ENCODE assay signal across 11 cellular contexts in genomic region chr21:37005548-37006242, GRCh38. TPM values are rescaled to one million over a fixed set of nuclear protein-coding genes. Genes with fewer than 3 reads are reported as not detected.
A peak's percentile ranks its signal among the peaks of the same experiment; 100 is the strongest.
DNase-seq lines count a peak whose midpoint lies in the region; ATAC-seq and TF ChIP-seq lines count a peak whose summit lies in the region.
"Had no signal": no experiment of that assay in that cellular context is flagged by ENCODE, and none has a peak within 500 bp of the region (broad histone marks: within the 10 kb centered on the region; RNA-seq: fewer than 3 reads in every experiment).

No MANE protein-coding gene starts in this region.

- peaks cover 3 to 9% of the 10 kb centered on the region in 2 donors for H3K27me3 ChIP-seq in breast epithelium
- peaks cover 18% of the 10 kb centered on the region for H3K27me3 ChIP-seq in endodermal cell (ENCODE audit: control insufficient read depth, insufficient read depth, low read length, poor library complexity, severe bottlenecking)

- H3K27ac ChIP-seq in breast epithelium (no peak overlapping the region), endodermal cell (ENCODE audit: low read depth, low read length) (no peak overlapping the region)
- H3K27ac ChIP-seq: C4-2B had no signal

- WGBS in endodermal cell (ENCODE audit: insufficient coverage in 1 of 2, insufficient read length in 1 of 2), 2 experiments = 41 to 49% methylated on average over 36 to 58 of the region's 58 CpGs

- H3K9ac ChIP-seq in endodermal cell (ENCODE audit: extremely low read depth, low read length, poor library complexity, severe bottlenecking) = no peak overlapping the region

- CTCF ChIA-PET in MCF 10A (lab: Yijun Ruan, JAX) = interaction anchor here (0.9 kb wide), 1 partner anchor 14 kb away, joined by 3 read pairs; no protein-coding TSS in a partner anchor

- DNase-seq in breast epithelium (ENCODE audit: low spot score in 2 of 2) (no peak), MCF 10A (ENCODE audit: unreplicated experiment) (no peak), endodermal cell (no peak), mesenteric fat pad (ENCODE audit: low spot score) (peak; percentile 84), type B pancreatic cell (ENCODE audit: extremely low spot score, unreplicated experiment) (no peak), globus pallidus (ENCODE audit: low spot score) (no peak)
- DNase-seq: midbrain, NCI-H1694 treated with DMSO at 0.1 percent for 48 hours had no signal

- H3K27me3 Mint-ChIP-seq in MCF 10A (ENCODE audit: insufficient read depth, unreplicated experiment) (no peaks in the 10 kb centered on the region), endodermal cell (ENCODE audit: insufficient read depth) (peaks cover 53% of the 10 kb centered on the region), type B pancreatic cell (peaks cover 42% of the 10 kb centered on the region)

- ATAC-seq in HG03378 (IDR thresholded peaks at IDR 0.05; ENCODE audit: unreplicated experiment) (no peak), HG02840 (IDR thresholded peaks at IDR 0.05; ENCODE audit: low FRiP score, unreplicated experiment) (no peak)

- H3K9me3 ChIP-seq in breast epithelium (no peaks in the 10 kb centered on the region), endodermal cell (ENCODE audit: control insufficient read depth, low read length) (no peaks in the 10 kb centered on the region)

- no peaks in the 10 kb centered on the region for H3K9me3 Mint-ChIP-seq in MCF 10A (ENCODE audit: unreplicated experiment)
- H3K9me3 Mint-ChIP-seq in endodermal cell = no peaks in the 10 kb centered on the region
- H3K9me3 Mint-ChIP-seq in type B pancreatic cell = no peaks in the 10 kb centered on the region

- no peak for TF ChIP-seq POLR2A in breast epithelium (IDR thresholded peaks at IDR 0.05)

- H3K4me1 ChIP-seq in breast epithelium = peaks cover 0 to 4% of the 10 kb centered on the region in 2 donors
- no peaks in the 10 kb centered on the region for H3K4me1 ChIP-seq in endodermal cell (ENCODE audit: control insufficient read depth, insufficient read depth, low read length)

- no peak overlapping the region for H3K4me3 Mint-ChIP-seq in MCF 10A (ENCODE audit: unreplicated experiment)
- H3K4me3 Mint-ChIP-seq in endodermal cell = peak overlapping the region; percentile 63
- H3K4me3 Mint-ChIP-seq in type B pancreatic cell = peak overlapping the region; percentile 59

- BruUV-seq in MCF 10A (replicated peaks; lab: Mats Ljungman, UMichigan) = no TSS peak

- H3K36me3 Mint-ChIP-seq in MCF 10A (ENCODE audit: insufficient read depth, unreplicated experiment) (no peaks in the 10 kb centered on the region), endodermal cell (ENCODE audit: low read depth) (no peaks in the 10 kb centered on the region), type B pancreatic cell (no peaks in the 10 kb centered on the region)

- no peak overlapping the region for H3K27ac Mint-ChIP-seq in MCF 10A (ENCODE audit: low read depth, unreplicated experiment)
- no peak overlapping the region for H3K27ac Mint-ChIP-seq in endodermal cell
- no peak overlapping the region for H3K27ac Mint-ChIP-seq in type B pancreatic cell

- H3K36me3 ChIP-seq in breast epithelium = no peaks in the 10 kb centered on the region
- peaks cover 5% of the 10 kb centered on the region for H3K36me3 ChIP-seq in endodermal cell (ENCODE audit: control insufficient read depth, insufficient read depth, low read length)

- H3K4me3 ChIP-seq in breast epithelium = peak overlapping the region; percentile 36 to 81 (median 58)
- H3K4me3 ChIP-seq in endodermal cell (ENCODE audit: low read length) = peak overlapping the region; percentile 80

- POLR2A ChIA-PET in MCF 10A (lab: Yijun Ruan, JAX) = no interaction called here

- intact Hi-C loops in breast epithelium (cut with DNase I; ENCODE audit: low total_unique reads) (no loop called here), MCF 10A (cut with micrococcal nuclease) (no loop called here)

- H3K4me1 Mint-ChIP-seq in MCF 10A (ENCODE audit: insufficient read depth, unreplicated experiment) (no peaks in the 10 kb centered on the region), endodermal cell (peaks cover 13% of the 10 kb centered on the region), type B pancreatic cell (ENCODE audit: unreplicated experiment) (peaks cover 13% of the 10 kb centered on the region)

- TF ChIP-seq CTCF in breast epithelium (IDR thresholded peaks at IDR 0.05) (no peak), MCF 10A (IDR thresholded peaks at IDR 0.05; ENCODE audit: unreplicated experiment) (no peak), endodermal cell (conservative IDR thresholded peaks at IDR 0.05) (no peak), type B pancreatic cell (conservative IDR thresholded peaks at IDR 0.05) (no peak)

RNA-seq across cellular contexts. Expression of gene RIPPLY3, which starts 0.8 kb away (rescaled TPM):
- total RNA-seq in breast epithelium (under 1 TPM in 2 of 3 donors, not detected in 1; 0.16 to 0.44 TPM), MCF 10A (2022) (not detected in 2 replicates), endodermal cell (10 to 100 TPM; 15.6 to 28.0 TPM), mesenteric fat pad (not detected), type B pancreatic cell (ENCODE audit: low replicate concordance) (0.93 and 3.7 TPM in 2 replicates)
- 10.3 TPM for polyA plus RNA-seq in endodermal cell (2013, experiment 1 of 2)
- polyA plus RNA-seq in endodermal cell (2013, experiment 2 of 2) = 11.4 TPM

RNA-seq across cellular contexts. Expression of gene HLCS, which starts 39.2 kb away (rescaled TPM):
- 10 to 100 TPM; 19.5 to 26.2 (median 20.3) TPM for total RNA-seq in breast epithelium
- 45.1 and 46.1 TPM in 2 replicates for total RNA-seq in MCF 10A (2022)
- 10 to 100 TPM; 25.0 to 30.1 TPM for total RNA-seq in endodermal cell
- 13.9 TPM for polyA plus RNA-seq in endodermal cell (2013, experiment 1 of 2)
- 12.3 TPM for polyA plus RNA-seq in endodermal cell (2013, experiment 2 of 2)
- 18.8 TPM for total RNA-seq in mesenteric fat pad
- total RNA-seq in type B pancreatic cell (ENCODE audit: low replicate concordance) = 10.6 and 14.8 TPM in 2 replicates
